9 cellular contexts compared by ENCODE assay signal in genomic region chr10:94630017-94630688, GRCh38. TPM values are rescaled to one million over a fixed set of nuclear protein-coding genes. Genes with fewer than 3 reads are reported as not detected.
DNase-seq lines count a peak whose midpoint lies in the region; FAIRE-seq and TF ChIP-seq lines count a peak whose summit lies in the region.
"Had no signal": no experiment of that assay in that cellular context is flagged by ENCODE, and none has a peak within 500 bp of the region (broad histone marks: within the 10 kb centered on the region; RNA-seq: fewer than 3 reads in every experiment).

No MANE protein-coding gene starts in this region.

- H3K9me3 ChIP-seq in ovary: no peaks in the 10 kb centered on the region

- CTCF ChIA-PET in AG04449 (lab: Yijun Ruan, JAX): interaction anchor here (0.7 to 3.4 kb wide), 6 partner anchors 11 to 974 kb away, joined by 3 to 11 read pairs (median 4); no protein-coding TSS in a partner anchor

- no peak for FAIRE-seq in GM12892 (lab: Jason Lieb, UNC)

- peaks cover 8% of the 10 kb centered on the region for H3K4me1 Mint-ChIP-seq in activated T-helper 2 cell treated with anti-CD3 and anti-CD28 coated beads, Interferon-gamma antibody, Interleukin-2, Interleukin-4, amounts not matched to agents 10 μg/mL and 5 μg/mL and 100 μg/mL, durations not matched to agents 14 hours and 24 hours and 36 hours (ENCODE audit: low read depth)

- H3K4me3 Mint-ChIP-seq in activated T-helper 2 cell treated with anti-CD3 and anti-CD28 coated beads, Interferon-gamma antibody, Interleukin-2, Interleukin-4, amounts not matched to agents 10 μg/mL and 5 μg/mL and 100 μg/mL, durations not matched to agents 14 hours and 24 hours and 36 hours (ENCODE audit: low read depth): no peak overlapping the region

- no peak for DNase-seq in AG04449 (ENCODE audit: low read depth, low spot score)
- DNase-seq in NCI-H1694 (lab: John Stamatoyannopoulos, UW): peak; percentile 45
- DNase-seq in cardiac fibroblast (ENCODE audit: low read depth in 2 of 2): peak; percentile 46 to 51
- peak; percentile 44 for DNase-seq in myocyte (ENCODE audit: low read depth)
- no peak for DNase-seq in activated T-helper 2 cell treated with anti-CD3 and anti-CD28 coated beads, Interferon-gamma antibody, Interleukin-2, Interleukin-4, amounts not matched to agents 10 μg/mL and 5 μg/mL and 100 μg/mL, durations not matched to agents 14 hours and 24 hours and 36 hours (ENCODE audit: low spot score)
- DNase-seq in ovary: no peak
- DNase-seq in GM12892 (ENCODE audit: insufficient read length): no peak

- no peak overlapping the region for H3K27ac ChIP-seq in ovary

- H3K36me3 ChIP-seq in ovary: no peaks in the 10 kb centered on the region

- POLR2A ChIA-PET in AG04449 (lab: Yijun Ruan, JAX): no interaction called here

- TF ChIP-seq POLR2A in ovary (IDR thresholded peaks at IDR 0.05) (no peak), GM12892 (IDR thresholded peaks at IDR 0.05; ENCODE audit: low read depth, low read length) (no peak)

- no peaks in the 10 kb centered on the region for H3K27me3 Mint-ChIP-seq in activated T-helper 2 cell treated with anti-CD3 and anti-CD28 coated beads, Interferon-gamma antibody, Interleukin-2, Interleukin-4, amounts not matched to agents 10 μg/mL and 5 μg/mL and 100 μg/mL, durations not matched to agents 14 hours and 24 hours and 36 hours (ENCODE audit: low read depth)

- H3K4me3 ChIP-seq in AG04449 (ENCODE audit: low read depth, low read length) (no peak overlapping the region), cardiac fibroblast (replicated peaks in 1 of 2; ENCODE audit: low read depth in 2 of 2, low read length in 2 of 2) (no peak overlapping the region), ovary (no peak overlapping the region)

- H3K36me3 Mint-ChIP-seq in activated T-helper 2 cell treated with anti-CD3 and anti-CD28 coated beads, Interferon-gamma antibody, Interleukin-2, Interleukin-4, amounts not matched to agents 10 μg/mL and 5 μg/mL and 100 μg/mL, durations not matched to agents 14 hours and 24 hours and 36 hours (ENCODE audit: low read depth): no peaks in the 10 kb centered on the region

- H3K9me3 Mint-ChIP-seq in activated T-helper 2 cell treated with anti-CD3 and anti-CD28 coated beads, Interferon-gamma antibody, Interleukin-2, Interleukin-4, amounts not matched to agents 10 μg/mL and 5 μg/mL and 100 μg/mL, durations not matched to agents 14 hours and 24 hours and 36 hours: no peaks in the 10 kb centered on the region

- intact Hi-C loops in activated T-helper 2 cell treated with anti-CD3 and anti-CD28 coated beads, Interferon-gamma antibody, Interleukin-2, Interleukin-4, amounts not matched to agents 10 μg/mL and 5 μg/mL and 100 μg/mL, durations not matched to agents 14 hours and 24 hours and 36 hours (cut with micrococcal nuclease): no loop called here
- intact Hi-C loops in ovary (cut with DNase I): no loop called here

- no peak for TF ChIP-seq EP300 in ovary (IDR thresholded peaks at IDR 0.05)

- TF ChIP-seq CTCF in AG04449 (IDR thresholded peaks at IDR 0.05; ENCODE audit: insufficient read depth, low read length, missing control alignments): peak; percentile 40
- TF ChIP-seq CTCF in GM12873 (IDR thresholded peaks at IDR 0.05; ENCODE audit: insufficient read depth, low read depth, low read length, missing control alignments): peak; percentile 41
- peak; percentile 53 for TF ChIP-seq CTCF in cardiac fibroblast (IDR thresholded peaks at IDR 0.05; ENCODE audit: low read depth, low read length)
- TF ChIP-seq CTCF in ovary (IDR thresholded peaks at IDR 0.05): no peak

- 18 to 21% (median 19%) methylated on average over 4 of the region's 4 CpGs for WGBS in ovary, 3 donors

- H3K27me3 ChIP-seq in ovary: no peaks in the 10 kb centered on the region

- no peak overlapping the region for H3K27ac Mint-ChIP-seq in activated T-helper 2 cell treated with anti-CD3 and anti-CD28 coated beads, Interferon-gamma antibody, Interleukin-2, Interleukin-4, amounts not matched to agents 10 μg/mL and 5 μg/mL and 100 μg/mL, durations not matched to agents 14 hours and 24 hours and 36 hours

- H3K4me1 ChIP-seq in ovary (ENCODE audit: insufficient read depth): no peaks in the 10 kb centered on the region

RNA-seq across cellular contexts. Expression of gene CYP2C18, which starts 53.4 kb away (rescaled TPM):
- total RNA-seq in myocyte (0.16 TPM in 1 of 2 replicates, not detected in the other), ovary (under 1 TPM in 2 of 7 donors, not detected in 5; 0.08 to 0.24 TPM)
- polyA plus RNA-seq in myocyte (2012): not detected
- total RNA-seq in activated T-helper 2 cell treated with anti-CD3 and anti-CD28 coated beads, Interferon-gamma antibody, Interleukin-2, Interleukin-4, amounts not matched to agents 10 μg/mL and 5 μg/mL and 100 μg/mL, durations not matched to agents 14 hours and 24 hours and 36 hours: 0.57 and 0.64 TPM in 2 replicates
- polyA plus RNA-seq in ovary: not detected
- 0.17 TPM for polyA plus RNA-seq in GM12892 (2012; ENCODE audit: missing spikeins)
- total RNA-seq: urinary bladder had no signal

Comparison
In these comparisons a context has a peak if more than half of its experiments do, and no peak if none do; other contexts are left out.
1. DNase-seq: peak in NCI-H1694 (single experiment), cardiac fibroblast (2 of 2) and myocyte (single experiment); none in AG04449 (single experiment), activated T-helper 2 cell treated with anti-CD3 and anti-CD28 coated beads, Interferon-gamma antibody, Interleukin-2, Interleukin-4, amounts not matched to agents 10 μg/mL and 5 μg/mL and 100 μg/mL, durations not matched to agents 14 hours and 24 hours and 36 hours (single experiment), ovary (0 of 5) and GM12892 (single experiment).
2. CTCF ChIP-seq: peak in AG04449 (single experiment), GM12873 (single experiment) and cardiac fibroblast (single experiment); none in ovary (0 of 3).